1 cellular context compared by ENCODE assay signal in genomic region chr9:127970401-127971313, GRCh38.
TF ChIP-seq lines count a peak whose summit lies in the region.

No MANE protein-coding gene starts in this region.

TF ChIP-seq in H1, 55 proteins besides CTCF, POLR2A, EP300 and RAD21:
- TF ChIP-seq KDM4A (IDR thresholded peaks at IDR 0.05; ENCODE audit: low read depth, low read length, severe bottlenecking): no peak
- TF ChIP-seq, protein P1, sequence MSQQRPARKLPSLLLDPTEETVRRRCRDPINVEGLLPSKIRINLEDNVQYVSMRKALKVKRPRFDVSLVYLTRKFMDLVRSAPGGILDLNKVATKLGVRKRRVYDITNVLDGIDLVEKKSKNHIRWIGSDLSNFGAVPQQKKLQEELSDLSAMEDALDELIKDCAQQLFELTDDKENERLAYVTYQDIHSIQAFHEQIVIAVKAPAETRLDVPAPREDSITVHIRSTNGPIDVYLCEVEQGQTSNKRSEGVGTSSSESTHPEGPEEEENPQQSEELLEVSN (IDR thresholded peaks at IDR 0.05): 0 out of 2 replicates have a peak, but pooled peaks have one; percentile 24
